14 cellular contexts compared by ENCODE assay signal in genomic region chr1:246213502-246213901, GRCh38.
A peak's percentile ranks its signal among the peaks of the same experiment; 100 is the strongest.
DNase-seq lines count a peak whose midpoint lies in the region; ATAC-seq, FAIRE-seq and TF ChIP-seq lines count a peak whose summit lies in the region.
"Had no signal": no experiment of that assay in that cellular context is flagged by ENCODE, and none has a peak within 500 bp of the region (broad histone marks: within the 10 kb centered on the region; RNA-seq: fewer than 3 reads in every experiment).

No MANE protein-coding gene starts in this region.

- no peak overlapping the region for H2AK5ac ChIP-seq in trophoblast cell (ENCODE audit: low read length)

- H3K4me3 ChIP-seq in Loucy (ENCODE audit: low read length, poor library complexity, severe bottlenecking), result peak overlapping the region; percentile 30
- no peak overlapping the region for H3K4me3 ChIP-seq in K562
- H3K4me3 ChIP-seq in trophoblast cell (ENCODE audit: low read depth, low read length), result no peak overlapping the region
- H3K4me3 ChIP-seq in foreskin fibroblast (ENCODE audit: low read depth in 1 of 2, low read length in 2 of 2), result no peak overlapping the region
- H3K4me3 ChIP-seq: A549 had no signal

- DNase-seq in GM12892 (ENCODE audit: insufficient read length), result no peak
- DNase-seq in K562 (ENCODE audit: extremely low read depth in 1 of 4, low spot score in 3 of 4), result peak in 1 of 4 experiments; percentile 32
- DNase-seq in trophoblast cell, result no peak
- no peak for DNase-seq in HuH-7.5 (ENCODE audit: low spot score)
- DNase-seq in NCI-H1417 (lab: John Stamatoyannopoulos, UW), result no peak
- no peak for DNase-seq in foreskin fibroblast
- DNase-seq: BE2C; Caco-2; CD8-positive, alpha-beta memory T cell; DND-41; GDM1; HCEC 1CT had no signal

- H2BK120ac ChIP-seq in trophoblast cell (ENCODE audit: insufficient read depth, low read length, poor library complexity), result no peak overlapping the region

- H4K20me1 ChIP-seq in Loucy (ENCODE audit: insufficient read depth, low read length, poor library complexity, severe bottlenecking) (no peaks in the 10 kb centered on the region), K562 (replicated peaks; ENCODE audit: control insufficient read depth, insufficient read depth, low read length) (no peaks in the 10 kb centered on the region)

- in situ Hi-C loops in K562 (cut with MboI), result no loop called here

- no peaks in the 10 kb centered on the region for H3K9me2 ChIP-seq in Loucy (replicated peaks; ENCODE audit: low read depth, low read length)

- H3F3A ChIP-seq in Loucy (ENCODE audit: low read depth), result no peaks in the 10 kb centered on the region

- FAIRE-seq in GM12892 (lab: Jason Lieb, UNC) (peak; percentile 58), K562 (lab: Jason Lieb, UNC) (peak; percentile 35)
- FAIRE-seq: A549 had no signal

- H3K14ac ChIP-seq in trophoblast cell (ENCODE audit: low read length), result no peak overlapping the region

- H3K79me2 ChIP-seq in Loucy (ENCODE audit: insufficient read depth, low read length) (no peaks in the 10 kb centered on the region), K562 (ENCODE audit: control insufficient read depth, insufficient read depth, low read length) (no peaks in the 10 kb centered on the region), trophoblast cell (ENCODE audit: control insufficient read depth, insufficient read depth, low read length, poor library complexity) (no peaks in the 10 kb centered on the region)

- WGBS in K562 (ENCODE audit: insufficient coverage, low coverage, missing lambda C conversion rate), result 29% methylated on average over 3 of the region's 3 CpGs
- no CpG with 5 or more reads among the region's 3 CpGs for WGBS in trophoblast cell (ENCODE audit: extremely low coverage, insufficient coverage, insufficient read length)

- H3K27ac ChIP-seq in K562 (ENCODE audit: extremely low read depth, low read depth, low read length) (peak overlapping the region; percentile 88), trophoblast cell (ENCODE audit: low read depth, low read length) (no peak overlapping the region)
- H3K27ac ChIP-seq: A549 had no signal

- H3K27me3 ChIP-seq in Loucy (ENCODE audit: insufficient read depth, low read length, poor library complexity, severe bottlenecking) (no peaks in the 10 kb centered on the region), K562 (ENCODE audit: control insufficient read depth in 2 of 2, insufficient read depth in 2 of 2, low read length in 2 of 2) (no peaks in the 10 kb centered on the region), trophoblast cell (ENCODE audit: insufficient read depth, low read length) (no peaks in the 10 kb centered on the region)
- H3K27me3 ChIP-seq: BE2C had no signal

- H4K8ac ChIP-seq in trophoblast cell (ENCODE audit: low read depth, low read length), result no peak overlapping the region

- no TSS peak for BruUV-seq in K562 (replicated peaks; lab: Mats Ljungman, UMichigan)

- intact Hi-C loops in K562 (cut with micrococcal nuclease), result loop anchor here (10.0 kb wide), 1 partner anchor 211 kb away; no protein-coding TSS in a partner anchor

- no peaks in the 10 kb centered on the region for H3K9me3 ChIP-seq in Loucy (ENCODE audit: insufficient read depth, low read depth, low read length)
- H3K9me3 ChIP-seq in K562 (replicated peaks; ENCODE audit: control insufficient read depth, insufficient read depth, low read depth, low read length), result no peaks in the 10 kb centered on the region
- no peaks in the 10 kb centered on the region for H3K9me3 ChIP-seq in trophoblast cell (ENCODE audit: insufficient read depth, low read depth, low read length)
- H3K9me3 ChIP-seq: A549, BE2C, Caco-2 had no signal

- H3K4me2 ChIP-seq in Loucy (ENCODE audit: low read depth, low read length, poor library complexity, severe bottlenecking) (peak overlapping the region; percentile 44), K562 (ENCODE audit: insufficient read depth, low read length) (peak overlapping the region; percentile 28), trophoblast cell (ENCODE audit: low read length) (no peak overlapping the region)
- H3K4me2 ChIP-seq: A549 had no signal

- no peak for TF ChIP-seq CTCF in Loucy (conservative IDR thresholded peaks at IDR 0.05; ENCODE audit: low read length)
- no peak for TF ChIP-seq CTCF in K562 (IDR thresholded peaks at IDR 0.05 in 2 of 3, conservative IDR thresholded peaks at IDR 0.05 in 1 of 3; ENCODE audit: insufficient read depth in 2 of 3, low read depth in 1 of 3, low read length in 3 of 3)
- TF ChIP-seq CTCF in foreskin fibroblast (IDR thresholded peaks at IDR 0.05; ENCODE audit: low read depth, low read length), result no peak

- H3K18ac ChIP-seq in trophoblast cell (ENCODE audit: low read length), result peak overlapping the region; percentile 51

- H2BK12ac ChIP-seq in trophoblast cell (ENCODE audit: low read length), result peak overlapping the region; percentile 2

- peak; percentile 36 for ATAC-seq in K562
- ATAC-seq: A549 had no signal

- TF ChIP-seq EP300 in K562 (IDR thresholded peaks at IDR 0.05; ENCODE audit: low read length), result no peak

- no peak overlapping the region for H2AFZ ChIP-seq in Loucy (ENCODE audit: low read length)
- peak overlapping the region; percentile 61 for H2AFZ ChIP-seq in K562 (ENCODE audit: low read depth, low read length)
- H2AFZ ChIP-seq in trophoblast cell (ENCODE audit: insufficient read depth, low read length, poor library complexity), result no peak overlapping the region

- H3K79me1 ChIP-seq in trophoblast cell (ENCODE audit: low read length), result peaks cover 2% of the 10 kb centered on the region

- POLR2A ChIA-PET in K562 (lab: Yijun Ruan, JAX), result interaction anchor here (0.7 to 2.5 kb wide), 5 partner anchors 9 to 59 kb away, joined by 3 to 12 read pairs (median 3); no protein-coding TSS in a partner anchor

- no peaks in the 10 kb centered on the region for H3K36me3 ChIP-seq in Loucy (ENCODE audit: insufficient read depth, low read length)
- no peaks in the 10 kb centered on the region for H3K36me3 ChIP-seq in K562 (ENCODE audit: control insufficient read depth, insufficient read depth, low read length)
- H3K36me3 ChIP-seq in trophoblast cell (ENCODE audit: control insufficient read depth in 1 of 2, insufficient read depth in 2 of 2, low read length in 2 of 2), result no peaks in the 10 kb centered on the region
- H3K36me3 ChIP-seq: BE2C had no signal

- TF ChIP-seq RAD21 in K562 (CRISPR knock-in tag; conservative IDR thresholded peaks at IDR 0.05 in 1 of 2, IDR thresholded peaks at IDR 0.05 in 1 of 2), result 0 out of 4 replicates have a peak, but pooled peaks of 1 of the 2 experiments have one; percentile 5

- CTCF ChIA-PET in K562 (lab: Yijun Ruan, JAX; ENCODE audit: low intra/inter-chr PET ratio), result no interaction called here

- no peaks in the 10 kb centered on the region for H3K9me1 ChIP-seq in K562 (ENCODE audit: control insufficient read depth, insufficient read depth, low read length)

- H3K4me1 ChIP-seq in Loucy (ENCODE audit: insufficient read depth, low read length, poor library complexity, severe bottlenecking), result peaks cover 34% of the 10 kb centered on the region
- peaks cover 8 to 39% of the 10 kb centered on the region in 2 experiments for H3K4me1 ChIP-seq in K562 (replicated peaks in 1 of 2; ENCODE audit: control insufficient read depth in 2 of 2, insufficient read depth in 2 of 2, low read length in 2 of 2)
- H3K4me1 ChIP-seq in trophoblast cell (ENCODE audit: control insufficient read depth in 1 of 2, insufficient read depth in 2 of 2, low read length in 2 of 2), result peaks cover 0 to 2% of the 10 kb centered on the region in 2 experiments
- H3K4me1 ChIP-seq: A549 had no signal

- no peak overlapping the region for H4K12ac ChIP-seq in trophoblast cell (ENCODE audit: low read depth, low read length)

- no peak overlapping the region for H3K23ac ChIP-seq in trophoblast cell (ENCODE audit: low read length)

- H3K4ac ChIP-seq in trophoblast cell (ENCODE audit: low read depth, low read length), result no peak overlapping the region

- H3K9ac ChIP-seq in Loucy (ENCODE audit: low read depth, low read length, poor library complexity, severe bottlenecking) (peak overlapping the region; percentile 20), K562 (ENCODE audit: insufficient read depth in 1 of 2, low read depth in 2 of 2, low read length in 2 of 2) (peak overlapping the region in 1 of 2 experiments; percentile 65; a peak in 1 of 4 replicates), trophoblast cell (ENCODE audit: low read length) (no peak overlapping the region)

- H2BK5ac ChIP-seq in trophoblast cell (ENCODE audit: low read depth, low read length, poor library complexity), result no peak overlapping the region

- TF ChIP-seq POLR2A in GM12892 (IDR thresholded peaks at IDR 0.05; ENCODE audit: low read depth, low read length) (no peak), K562 (conservative IDR thresholded peaks at IDR 0.05) (no peak)

- H4K91ac ChIP-seq in trophoblast cell (ENCODE audit: low read depth, low read length), result no peak overlapping the region

TF ChIP-seq in K562, 482 proteins besides CTCF, POLR2A, EP300 and RAD21 (continues in another document):
- TF ChIP-seq NCOA1 (IDR thresholded peaks at IDR 0.05; ENCODE audit: low read depth) (no peak), ZNF41 (CRISPR knock-in tag; conservative IDR thresholded peaks at IDR 0.05) (0 out of 2 replicates have a peak, but pooled peaks have one; percentile 35), TCF15 (CRISPR knock-in tag; IDR thresholded peaks at IDR 0.05) (0 out of 2 replicates have a peak, but pooled peaks have one; percentile 41), PHTF2 (CRISPR knock-in tag; IDR thresholded peaks at IDR 0.05) (no peak), ZNF277 (CRISPR knock-in tag; IDR thresholded peaks at IDR 0.05; ENCODE audit: borderline replicate concordance) (no peak), CXXC5 (CRISPR knock-in tag; IDR thresholded peaks at IDR 0.05) (peak; percentile 18; the same call in 1 of the 2 replicates), SMAD3 (CRISPR knock-in tag; conservative IDR thresholded peaks at IDR 0.05) (0 out of 2 replicates have a peak, but pooled peaks have one; percentile 31), E2F3 (CRISPR knock-in tag; IDR thresholded peaks at IDR 0.05) (0 out of 2 replicates have a peak, but pooled peaks have one; percentile 45), ZKSCAN3 (CRISPR knock-in tag; IDR thresholded peaks at IDR 0.05) (0 out of 2 replicates have a peak, but pooled peaks have one; percentile 26)
